In the genomic region with DNA sequence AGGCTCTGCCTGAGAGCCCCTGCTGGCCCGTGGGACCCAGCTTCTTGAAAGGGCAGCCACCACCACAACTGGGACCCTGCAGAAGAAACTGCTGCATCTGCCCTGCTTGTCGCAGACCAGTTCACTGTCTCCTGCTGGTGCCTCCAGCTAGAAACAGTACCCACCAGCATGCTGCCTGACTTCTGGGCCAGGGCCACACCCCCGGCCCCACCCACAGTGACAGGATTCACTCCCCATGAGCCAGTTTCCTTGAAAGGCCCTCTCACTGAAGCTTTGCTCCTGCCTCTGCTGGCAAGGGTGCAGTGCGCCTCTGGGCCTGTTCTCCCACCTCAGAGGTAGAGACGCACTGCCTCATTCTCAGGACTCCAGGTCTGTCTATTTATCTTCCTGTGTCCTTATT, we compare ENCODE assay signal across 13 cellular contexts. TPM values are rescaled to one million over a fixed set of nuclear protein-coding genes. Genes with fewer than 3 reads are reported as not detected.
DNase-seq lines count a peak whose midpoint lies in the region; ATAC-seq and TF ChIP-seq lines count a peak whose summit lies in the region.
"Had no signal": no experiment of that assay in that cellular context is flagged by ENCODE, and none has a peak within 500 bp of the region (broad histone marks: within the 10 kb centered on the region; RNA-seq: fewer than 3 reads in every experiment).

No MANE protein-coding gene starts in this region.

- TF ChIP-seq CTCF in RWPE1 (conservative IDR thresholded peaks at IDR 0.05; ENCODE audit: low read depth): no peak

- H3K9ac ChIP-seq in mesenchymal stem cell (ENCODE audit: low read length): peak overlapping the region; percentile 29

- peaks cover 57 to 62% of the 10 kb centered on the region in 2 experiments for H3K36me3 ChIP-seq in mesenchymal stem cell (ENCODE audit: control insufficient read depth in 1 of 2, insufficient read depth in 2 of 2, low read depth in 1 of 2, low read length in 2 of 2)

- peak overlapping the region in 1 of 2 experiments; percentile 37 for H3K18ac ChIP-seq in mesenchymal stem cell (ENCODE audit: low read depth in 1 of 2, low read length in 2 of 2)

- peak overlapping the region in 1 of 2 experiments; percentile 18 for H3K14ac ChIP-seq in mesenchymal stem cell (ENCODE audit: low read length in 2 of 2)

- H3K23ac ChIP-seq in mesenchymal stem cell (ENCODE audit: low read length in 2 of 2): no peak overlapping the region

- intact Hi-C loops in right cardiac atrium (cut with DNase I) (no loop called here), Right ventricle myocardium superior (cut with DNase I) (no loop called here)

- H3K4me2 ChIP-seq in mesenchymal stem cell (ENCODE audit: low read length, poor library complexity, severe bottlenecking): no peak overlapping the region

- no peaks in the 10 kb centered on the region for H3K9me3 ChIP-seq in right cardiac atrium (ENCODE audit: control insufficient read depth, low read length)
- H3K9me3 ChIP-seq in mesenchymal stem cell (ENCODE audit: control insufficient read depth, low read length): no peaks in the 10 kb centered on the region

- H2BK5ac ChIP-seq in mesenchymal stem cell (ENCODE audit: low read depth, low read length, poor library complexity, severe bottlenecking): no peak overlapping the region

- H3K27me3 ChIP-seq in right cardiac atrium (ENCODE audit: control insufficient read depth, insufficient read depth): no peaks in the 10 kb centered on the region
- no peaks in the 10 kb centered on the region for H3K27me3 ChIP-seq in mesenchymal stem cell (ENCODE audit: control insufficient read depth in 1 of 2, insufficient read depth in 1 of 2, low read length in 2 of 2)

- no peak overlapping the region for H2BK15ac ChIP-seq in mesenchymal stem cell (ENCODE audit: low read depth, poor library complexity, severe bottlenecking)

- no peak overlapping the region for H2AK5ac ChIP-seq in mesenchymal stem cell (ENCODE audit: low read length, severe bottlenecking)

- ATAC-seq in right cardiac atrium (peak in 1 of 2 donors; percentile 5), Right ventricle myocardium superior (ENCODE audit: poor library complexity) (no peak), HG02938 (IDR thresholded peaks at IDR 0.05; ENCODE audit: unreplicated experiment) (no peak), HG02852 (IDR thresholded peaks at IDR 0.05; ENCODE audit: unreplicated experiment) (no peak), HG02798 (IDR thresholded peaks at IDR 0.05; ENCODE audit: poor library complexity, unreplicated experiment) (no peak), HG03175 (IDR thresholded peaks at IDR 0.05; ENCODE audit: unreplicated experiment) (no peak)

- no peak overlapping the region for H4K91ac ChIP-seq in mesenchymal stem cell (ENCODE audit: low read length)

- H2BK120ac ChIP-seq in mesenchymal stem cell (ENCODE audit: low read depth, low read length): no peak overlapping the region

- H2AFZ ChIP-seq in mesenchymal stem cell (ENCODE audit: low read depth, low read length): no peak overlapping the region

- no peak overlapping the region for H4K8ac ChIP-seq in mesenchymal stem cell (ENCODE audit: low read length)

- WGBS in right cardiac atrium: 77% methylated on average over 5 of the region's 5 CpGs
- 66% methylated on average over 5 of the region's 5 CpGs for WGBS in mesenchymal stem cell

- peaks cover 54% of the 10 kb centered on the region for H3K79me1 ChIP-seq in mesenchymal stem cell (replicated peaks; ENCODE audit: low read length, poor library complexity, severe bottlenecking)

- no peak overlapping the region for H3K4ac ChIP-seq in mesenchymal stem cell (ENCODE audit: low read depth in 1 of 2, low read length in 2 of 2)

- H3K4me1 ChIP-seq in right cardiac atrium (ENCODE audit: control insufficient read depth, insufficient read depth, low read length) (peaks cover 28% of the 10 kb centered on the region), mesenchymal stem cell (ENCODE audit: control insufficient read depth, insufficient read depth, low read depth, low read length) (peaks cover 29% of the 10 kb centered on the region)

- no peak overlapping the region for H3K27ac ChIP-seq in right cardiac atrium (ENCODE audit: low read length)
- peak overlapping the region; percentile 21 for H3K27ac ChIP-seq in RWPE1
- H3K27ac ChIP-seq in mesenchymal stem cell (ENCODE audit: low read length, poor library complexity, severe bottlenecking): no peak overlapping the region

- peak in 2 of 3 donors; percentile 14 to 67 for DNase-seq in right cardiac atrium
- no peak for DNase-seq in Right ventricle myocardium superior
- DNase-seq in RWPE1 (ENCODE audit: low spot score): no peak
- no peak for DNase-seq in mesenchymal stem cell
- DNase-seq: anterior cingulate cortex, dermis blood vessel endothelial cell, immature natural killer cell, NCI-H226 had no signal

- no peak overlapping the region for H2BK12ac ChIP-seq in mesenchymal stem cell (ENCODE audit: low read length in 2 of 2)

- POLR2A ChIA-PET in RWPE1 (lab: Yijun Ruan, JAX; ENCODE audit: low non-redundant PET): no interaction called here

- no peak overlapping the region for H3K4me3 ChIP-seq in right cardiac atrium (ENCODE audit: low read length)
- no peak overlapping the region for H3K4me3 ChIP-seq in mesenchymal stem cell (ENCODE audit: insufficient read depth in 1 of 2, low read depth in 1 of 2, low read length in 2 of 2)

- CTCF ChIA-PET in RWPE1 (lab: Yijun Ruan, JAX): no interaction called here

RNA-seq across cellular contexts. Expression of gene ANXA11, which starts 32.4 kb away (rescaled TPM):
- 100 to 1,000 TPM; 371 to 451 (median 403) TPM for total RNA-seq in right cardiac atrium
- 232 TPM for polyA plus RNA-seq in right cardiac atrium
- 434 TPM for total RNA-seq in Right ventricle myocardium superior
- 670 TPM for polyA plus RNA-seq in mesenchymal stem cell (2013, experiment 1 of 2)
- 665 TPM for polyA plus RNA-seq in mesenchymal stem cell (2013, experiment 2 of 2)

RNA-seq across cellular contexts. Expression of gene PLAC9, which starts 40.4 kb away (rescaled TPM):
- total RNA-seq in right cardiac atrium (10 to 100 TPM; 47.5 to 92.2 (median 61.2) TPM), Right ventricle myocardium superior (29.1 TPM)
- polyA plus RNA-seq in right cardiac atrium: 78.6 TPM
- polyA plus RNA-seq in mesenchymal stem cell (2013, experiment 1 of 2): 1.6 TPM
- 2.0 TPM for polyA plus RNA-seq in mesenchymal stem cell (2013, experiment 2 of 2)
- total RNA-seq: mononuclear cell had no signal
- polyA plus RNA-seq: immature natural killer cell had no signal

Comparison
In these comparisons a context has a peak if more than half of its experiments do, and no peak if none do; other contexts are left out.
1. DNase-seq: peak in right cardiac atrium (2 of 3); none in Right ventricle myocardium superior (single experiment), RWPE1 (single experiment) and mesenchymal stem cell (single experiment).